In genomic region chr12:18403182-18403581, GRCh38 we compare ENCODE assay signal across 26 cellular contexts.
A peak's percentile ranks its signal among the peaks of the same experiment; 100 is the strongest.
DNase-seq lines count a peak whose midpoint lies in the region; ATAC-seq, FAIRE-seq and TF ChIP-seq lines count a peak whose summit lies in the region.
"Had no signal": no experiment of that assay in that cellular context is flagged by ENCODE, and none has a peak within 500 bp of the region (broad histone marks: within the 10 kb centered on the region; RNA-seq: fewer than 3 reads in every experiment).

No MANE protein-coding gene starts in this region.

- H3K79me2 ChIP-seq in HepG2 (ENCODE audit: insufficient read depth, low read length) = no peaks in the 10 kb centered on the region

- no peak overlapping the region for H3K4me2 ChIP-seq in HepG2 (ENCODE audit: low read depth, low read length)

- no TSS peak for BruUV-seq in HepG2 (replicated peaks; lab: Mats Ljungman, UMichigan)

- no peak overlapping the region for H3K27ac ChIP-seq in liver (ENCODE audit: low read depth in 1 of 2, low read length in 2 of 2)
- no peak overlapping the region for H3K27ac ChIP-seq in HepG2 (ENCODE audit: extremely low read length, insufficient read depth, low read length)
- peak overlapping the region; percentile 7 to 34 (median 28) for H3K27ac ChIP-seq in sigmoid colon
- H3K27ac ChIP-seq: 22Rv1, SJSA1 had no signal

- H3K9me3 ChIP-seq in liver (ENCODE audit: control insufficient read depth in 4 of 4, low read length in 3 of 4) (no peaks in the 10 kb centered on the region), HepG2 (ENCODE audit: low read length) (no peaks in the 10 kb centered on the region), sigmoid colon (no peaks in the 10 kb centered on the region), MG63 (no peaks in the 10 kb centered on the region)
- H3K9me3 ChIP-seq: HAP-1, SJSA1 had no signal

- CTCF ChIA-PET in HepG2 (lab: Yijun Ruan, JAX; ENCODE audit: low intra/inter-chr PET ratio, low total read pairs) = no interaction called here

- TF ChIP-seq EP300 in HepG2 (IDR thresholded peaks at IDR 0.05; ENCODE audit: low read depth in 2 of 2, low read length in 2 of 2) (no peak), HepG2 (CRISPR knock-in tag; IDR thresholded peaks at IDR 0.05; ENCODE audit: borderline replicate concordance) (no peak), sigmoid colon (IDR thresholded peaks at IDR 0.05) (no peak)

- FAIRE-seq in HepG2 (lab: Jason Lieb, UNC) = no peak
- FAIRE-seq: G401.6, GM12892, GM18507, GM19239, RCC 7860 had no signal

- POLR2A ChIA-PET in HepG2 (lab: Yijun Ruan, JAX) = no interaction called here

- DNase-seq in HepG2 (ENCODE audit: low spot score) (no peak), left kidney (ENCODE audit: low read depth, low spot score) (peak; percentile 14), sigmoid colon (no peak), GM19238 (ENCODE audit: insufficient read length, low spot score) (no peak), amniotic stem cell (lab: John Stamatoyannopoulos, UW) (no peak), T-helper 1 cell (no peak), MG63 (no peak)
- DNase-seq: ACHN; C1 segment of cervical spinal cord; Calu3; CD8-positive, alpha-beta T cell; NCI-H1048; NCI-H1417 treated with DMSO at 0.1 percent for 48 hours; NCI-H187; NCI-H446 treated with DMSO at 0.1 percent for 48 hours; NCI-H526 treated with DMSO at 0.1 percent for 48 hours; OCI-M1 had no signal

- in situ Hi-C loops in HepG2 (cut with HindIII; ENCODE audit: extremely low pct_ligation_motif_present, low pct_unique_long_range_greater_than_20kb) = no loop called here

- TF ChIP-seq POLR2A in HepG2 (IDR thresholded peaks at IDR 0.05; ENCODE audit: insufficient read depth in 1 of 2, low read depth in 2 of 2, low read length in 2 of 2) (no peak), sigmoid colon (IDR thresholded peaks at IDR 0.05) (no peak)

- intact Hi-C loops in HepG2 (cut with micrococcal nuclease; ENCODE audit: unreplicated experiment) (no loop called here), sigmoid colon (cut with DNase I) (no loop called here)

- H3K9ac ChIP-seq in liver (ENCODE audit: low read depth in 1 of 2, low read length in 2 of 2) (no peak overlapping the region), HepG2 (ENCODE audit: insufficient read depth, low read depth, low read length) (no peak overlapping the region)

- no peak overlapping the region for H2AFZ ChIP-seq in HepG2 (ENCODE audit: low read length)

- no peak for TF ChIP-seq RAD21 in liver (IDR thresholded peaks at IDR 0.05)
- no peak for TF ChIP-seq RAD21 in HepG2 (CRISPR knock-in tag; IDR thresholded peaks at IDR 0.05)

- H3K4me1 ChIP-seq in liver (ENCODE audit: control insufficient read depth in 4 of 4, insufficient read depth in 4 of 4, low read length in 3 of 4) (peaks cover 2 to 14% (median 6%) of the 10 kb centered on the region in 4 donors), HepG2 (ENCODE audit: insufficient read depth, low read length) (no peaks in the 10 kb centered on the region), sigmoid colon (peaks cover 0 to 12% (median 8%) of the 10 kb centered on the region in 4 donors)
- H3K4me1 ChIP-seq: SJSA1 had no signal

- no peak overlapping the region for H3K4me3 ChIP-seq in liver (ENCODE audit: low read depth in 1 of 3, low read length in 3 of 3)
- H3K4me3 ChIP-seq in HepG2 (replicated peaks in 1 of 3; ENCODE audit: insufficient read depth in 1 of 3, low read depth in 2 of 3, low read length in 3 of 3) = no peak overlapping the region
- H3K4me3 ChIP-seq in sigmoid colon = no peak overlapping the region
- H3K4me3 ChIP-seq in MG63 = no peak overlapping the region
- H3K4me3 ChIP-seq: HAP-1, SJSA1 had no signal

- no peak for ATAC-seq in HepG2
- ATAC-seq: CD8-positive, alpha-beta T cell had no signal

- H4K20me1 ChIP-seq in HepG2 (ENCODE audit: insufficient read depth, low read length) = no peaks in the 10 kb centered on the region; the same call in 1 of the 2 replicates

- TF ChIP-seq CTCF in liver (IDR thresholded peaks at IDR 0.05; ENCODE audit: low read depth, low read length, missing input control) = no peak
- no peak for TF ChIP-seq CTCF in HepG2 (CRISPR knock-in tag; IDR thresholded peaks at IDR 0.05)
- no peak for TF ChIP-seq CTCF in sigmoid colon (IDR thresholded peaks at IDR 0.05)

- H3K27me3 ChIP-seq in liver (ENCODE audit: control insufficient read depth in 4 of 4, insufficient read depth in 4 of 4, low read length in 3 of 4) (no peaks in the 10 kb centered on the region), HepG2 (ENCODE audit: control insufficient read depth in 1 of 2, insufficient read depth in 2 of 2, low read length in 2 of 2) (no peaks in the 10 kb centered on the region), sigmoid colon (no peaks in the 10 kb centered on the region), MG63 (no peaks in the 10 kb centered on the region)
- H3K27me3 ChIP-seq: SJSA1 had no signal

- H3K36me3 ChIP-seq in liver (ENCODE audit: control insufficient read depth in 4 of 4, insufficient read depth in 3 of 4, low read depth in 1 of 4, low read length in 3 of 4) (peaks cover 0 to 16% (median 1%) of the 10 kb centered on the region in 4 donors), HepG2 (replicated peaks in 1 of 2; ENCODE audit: control insufficient read depth in 1 of 2, insufficient read depth in 2 of 2, low read length in 2 of 2) (no peaks in the 10 kb centered on the region), sigmoid colon (no peaks in the 10 kb centered on the region), MG63 (no peaks in the 10 kb centered on the region)
- H3K36me3 ChIP-seq: HAP-1, SJSA1 had no signal

TF ChIP-seq in liver, 16 proteins besides CTCF, POLR2A, EP300 and RAD21:
- peak; percentile 13 to 30 for TF ChIP-seq RXRA (IDR thresholded peaks at IDR 0.05)
- TF ChIP-seq REST (IDR thresholded peaks at IDR 0.05) = no peak
- TF ChIP-seq SP1 (IDR thresholded peaks at IDR 0.05) = peak; percentile 32

TF ChIP-seq in HepG2, 621 proteins besides CTCF, POLR2A, EP300 and RAD21:
- no peak for TF ChIP-seq MED1 (CRISPR knock-in tag; IDR thresholded peaks at IDR 0.05)
- TF ChIP-seq TCF12 (IDR thresholded peaks at IDR 0.05) = no peak
- TF ChIP-seq TCF12 (CRISPR knock-in tag; IDR thresholded peaks at IDR 0.05) = no peak
- no peak for TF ChIP-seq ZNF264 (CRISPR knock-in tag; IDR thresholded peaks at IDR 0.05)
- TF ChIP-seq ZNF75D (CRISPR knock-in tag; IDR thresholded peaks at IDR 0.05; ENCODE audit: borderline replicate concordance) = no peak
- TF ChIP-seq CHD2 (IDR thresholded peaks at IDR 0.05; ENCODE audit: low read depth, low read length) = no peak
- no peak for TF ChIP-seq DR1 (CRISPR knock-in tag; IDR thresholded peaks at IDR 0.05)
- no peak for TF ChIP-seq MXD1 (CRISPR knock-in tag; IDR thresholded peaks at IDR 0.05)
- no peak for TF ChIP-seq HHEX (CRISPR knock-in tag; IDR thresholded peaks at IDR 0.05)
- no peak for TF ChIP-seq MYNN (CRISPR knock-in tag; IDR thresholded peaks at IDR 0.05; ENCODE audit: low read depth)
- no peak for TF ChIP-seq POGK (CRISPR knock-in tag; conservative IDR thresholded peaks at IDR 0.05)
- no peak for TF ChIP-seq HDAC6 (IDR thresholded peaks at IDR 0.05; ENCODE audit: low read depth, low read length)
- no peak for TF ChIP-seq NONO (IDR thresholded peaks at IDR 0.05)
- no peak for TF ChIP-seq NONO (CRISPR knock-in tag; conservative IDR thresholded peaks at IDR 0.05)
- TF ChIP-seq TOE1 (CRISPR knock-in tag; IDR thresholded peaks at IDR 0.05) = no peak
- no peak for TF ChIP-seq SIX4 (CRISPR knock-in tag; IDR thresholded peaks at IDR 0.05)

Comparison
In these comparisons a context has a peak if more than half of its experiments do, and no peak if none do; other contexts are left out.
1. H3K27ac ChIP-seq: peak in sigmoid colon (4 of 4); none in liver (0 of 2) and HepG2 (single experiment).